ENCODE assay signal across 14 cellular contexts in the genomic region with DNA sequence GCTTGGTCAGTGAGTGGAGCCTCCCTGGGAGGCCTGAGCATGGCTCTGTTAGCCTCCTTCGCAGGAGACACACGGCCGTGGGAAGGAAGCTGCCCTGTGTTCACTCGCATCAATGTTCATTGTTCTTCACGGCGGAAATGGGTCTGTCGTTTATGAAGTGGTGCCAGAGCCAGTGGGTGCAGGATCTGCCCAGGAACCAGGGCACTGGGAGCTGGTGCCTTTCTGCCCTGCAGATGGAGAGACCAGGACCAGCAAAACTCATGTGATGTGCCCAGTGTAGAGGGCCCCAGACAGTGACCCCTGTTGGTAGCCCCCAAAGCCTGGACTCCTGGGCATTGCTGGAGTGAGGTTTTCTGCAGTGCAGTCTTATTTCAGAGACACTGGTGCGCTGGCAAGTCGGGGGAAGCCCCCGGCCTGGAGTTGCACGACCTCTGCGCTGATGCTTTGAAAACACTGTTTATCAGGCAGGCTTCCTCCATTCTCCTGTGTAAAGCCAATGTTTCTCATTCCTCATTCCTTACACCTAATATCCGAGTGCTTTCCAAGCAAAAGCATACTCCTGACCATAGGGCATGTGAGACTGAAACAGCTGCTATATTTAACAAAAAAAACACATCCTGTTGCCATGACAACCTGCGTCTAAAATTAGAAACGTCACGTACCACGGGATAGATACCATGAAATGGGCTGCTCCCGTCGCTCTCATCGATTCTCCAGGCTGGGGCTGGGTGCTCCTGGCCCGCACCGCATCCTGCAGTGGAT.
DNase-seq lines count a peak whose midpoint lies in the region; ATAC-seq, FAIRE-seq and TF ChIP-seq lines count a peak whose summit lies in the region.
"Had no signal": no experiment of that assay in that cellular context is flagged by ENCODE, and none has a peak within 500 bp of the region (broad histone marks: within the 10 kb centered on the region; RNA-seq: fewer than 3 reads in every experiment).

No MANE protein-coding gene starts in this region.

- no peak for FAIRE-seq in kidney (lab: Jason Lieb, UNC)
- FAIRE-seq: TTC549 had no signal

- CTCF ChIA-PET in activated naive CD4-positive, alpha-beta T cell treated with anti-CD3 and anti-CD28 coated beads for 36 hours (lab: Charles Lee) = interaction anchor here (1.2 kb wide), 1 partner anchor 10 kb away, joined by 3 read pairs; no protein-coding TSS in a partner anchor

- intact Hi-C loops in activated naive CD4-positive, alpha-beta T cell treated with anti-CD3 and anti-CD28 coated beads for 36 hours (cut with micrococcal nuclease) = no loop called here
- intact Hi-C loops in kidney (cut with DNase I) = no loop called here

- no peak overlapping the region for H3K9ac ChIP-seq in kidney (ENCODE audit: low read length in 2 of 2)

- H3K27me3 Mint-ChIP-seq in activated naive CD4-positive, alpha-beta T cell treated with anti-CD3 and anti-CD28 coated beads for 36 hours (ENCODE audit: low read depth) = no peaks in the 10 kb centered on the region

- H3K4me1 Mint-ChIP-seq in activated naive CD4-positive, alpha-beta T cell treated with anti-CD3 and anti-CD28 coated beads for 36 hours (ENCODE audit: low read depth) = peaks cover 16% of the 10 kb centered on the region

- no peak for TF ChIP-seq CTCF in astrocyte of the spinal cord (IDR thresholded peaks at IDR 0.05; ENCODE audit: low read depth, low read length)
- TF ChIP-seq CTCF in kidney (IDR thresholded peaks at IDR 0.05; ENCODE audit: borderline replicate concordance, extremely low read depth, insufficient read depth) = no peak

- H3K4me3 Mint-ChIP-seq in activated naive CD4-positive, alpha-beta T cell treated with anti-CD3 and anti-CD28 coated beads for 36 hours = no peak overlapping the region

- no peaks in the 10 kb centered on the region for H3K36me3 ChIP-seq in kidney (ENCODE audit: control insufficient read depth in 1 of 2, insufficient read depth in 2 of 2, low read length in 2 of 2)

- peaks cover 0 to 4% of the 10 kb centered on the region in 2 donors for H3K4me1 ChIP-seq in kidney (ENCODE audit: control insufficient read depth in 1 of 2, insufficient read depth in 1 of 2, low read depth in 1 of 2, low read length in 2 of 2)

- peak overlapping the region in 1 of 2 donors; percentile 55 for H3K27ac Mint-ChIP-seq in activated naive CD4-positive, alpha-beta T cell treated with anti-CD3 and anti-CD28 coated beads, Interleukin-2, amount 50 U/mL, for 72 hours
- no peak overlapping the region for H3K27ac Mint-ChIP-seq in activated naive CD4-positive, alpha-beta T cell treated with anti-CD3 and anti-CD28 coated beads for 36 hours

- DNase-seq in activated naive CD4-positive, alpha-beta T cell treated with anti-CD3 and anti-CD28 coated beads, Interleukin-2, amount 50 U/mL, for 72 hours (ENCODE audit: low spot score in 2 of 2) = no peak
- DNase-seq in activated naive CD4-positive, alpha-beta T cell treated with anti-CD3 and anti-CD28 coated beads for 36 hours = no peak
- DNase-seq in astrocyte of the spinal cord (ENCODE audit: low read depth, low spot score) (peak; percentile 5), kidney (peak; percentile 43), superior temporal gyrus (ENCODE audit: extremely low spot score) (peak; percentile 68), SK-N-DZ (ENCODE audit: low spot score) (no peak)
- DNase-seq: activated T-cell treated with anti-CD3 and anti-CD28 coated beads for 4 hours; erythroblast; NCI-H2171; PC-3; stimulated activated CD4-positive, alpha-beta T cell treated with anti-CD3 and anti-CD28 coated beads, Interleukin-12 subunit alpha, Interleukin-12 subunit beta, amount 100 ng/mL, for 4 hours had no signal

- no peak overlapping the region for H3K4me3 ChIP-seq in astrocyte of the spinal cord (ENCODE audit: low read depth, low read length)
- H3K4me3 ChIP-seq in kidney (ENCODE audit: low read length in 2 of 2) = no peak overlapping the region

- H3K36me3 Mint-ChIP-seq in activated naive CD4-positive, alpha-beta T cell treated with anti-CD3 and anti-CD28 coated beads, Interleukin-2, amount 50 U/mL, for 72 hours = peaks cover 0 to 8% of the 10 kb centered on the region in 2 donors
- no peaks in the 10 kb centered on the region for H3K36me3 Mint-ChIP-seq in activated naive CD4-positive, alpha-beta T cell treated with anti-CD3 and anti-CD28 coated beads for 36 hours (ENCODE audit: low read depth)

- in situ Hi-C loops in astrocyte of the spinal cord (cut with HindIII; ENCODE audit: low sequenced_read_pairs) = no loop called here

- peaks cover 7% of the 10 kb centered on the region in 2 donors for H3K9me3 Mint-ChIP-seq in activated naive CD4-positive, alpha-beta T cell treated with anti-CD3 and anti-CD28 coated beads, Interleukin-2, amount 50 U/mL, for 72 hours
- H3K9me3 Mint-ChIP-seq in activated naive CD4-positive, alpha-beta T cell treated with anti-CD3 and anti-CD28 coated beads for 36 hours = no peaks in the 10 kb centered on the region

- no peak overlapping the region for H3K27ac ChIP-seq in kidney (ENCODE audit: low read depth in 2 of 2, low read length in 2 of 2)

- no peaks in the 10 kb centered on the region for H3K9me3 ChIP-seq in kidney (ENCODE audit: control insufficient read depth in 1 of 2, low read length in 2 of 2)

- peak; percentile 26 to 34 for ATAC-seq in activated naive CD4-positive, alpha-beta T cell treated with anti-CD3 and anti-CD28 coated beads, Interleukin-2, amount 50 U/mL, for 72 hours
- no peak for ATAC-seq in GM19351 (IDR thresholded peaks at IDR 0.05; ENCODE audit: unreplicated experiment)
- no peak for ATAC-seq in HG03280 (IDR thresholded peaks at IDR 0.05; ENCODE audit: unreplicated experiment)
- ATAC-seq: PC-3 had no signal

Comparison
In these comparisons a context has a peak if more than half of its experiments do, and no peak if none do; other contexts are left out.
1. ATAC-seq: peak in activated naive CD4-positive, alpha-beta T cell treated with anti-CD3 and anti-CD28 coated beads, Interleukin-2, amount 50 U/mL, for 72 hours (2 of 2); none in GM19351 (single experiment) and HG03280 (single experiment).
2. DNase-seq: peak in astrocyte of the spinal cord (single experiment), kidney (single experiment) and superior temporal gyrus (single experiment); none in activated naive CD4-positive, alpha-beta T cell treated with anti-CD3 and anti-CD28 coated beads, Interleukin-2, amount 50 U/mL, for 72 hours (0 of 2), activated naive CD4-positive, alpha-beta T cell treated with anti-CD3 and anti-CD28 coated beads for 36 hours (single experiment) and SK-N-DZ (single experiment).